ENCODE assay signal across 8 cellular contexts in genomic region chr5:150758534-150759333, GRCh38. TPM values are rescaled to one million over a fixed set of nuclear protein-coding genes. Genes with fewer than 3 reads are reported as not detected.
A peak's percentile ranks its signal among the peaks of the same experiment; 100 is the strongest.
DNase-seq lines count a peak whose midpoint lies in the region; ATAC-seq and TF ChIP-seq lines count a peak whose summit lies in the region.

Gene DCTN4, minus strand, starts transcription at chr5:150759017. Its CDS starts 24 bp downstream, at chr5:150758993.

- H3K9me3 Mint-ChIP-seq in activated CD4-positive, alpha-beta T cell treated with anti-CD3 and anti-CD28 coated beads, Interleukin-2, amount 10 ng/mL, durations not matched to agents 7 days and 5 days = peaks cover 6% of the 10 kb centered on the region

- peak within 1 kb of the TSS; percentile 80 for H3K27ac ChIP-seq in C4-2B

- POLR2A ChIA-PET in activated CD4-positive, alpha-beta T cell treated with anti-CD3 and anti-CD28 coated beads, Interleukin-2, amount 10 ng/mL, durations not matched to agents 7 days and 5 days (lab: Charles Lee) = interaction anchor here (0.5 to 1.1 kb wide), 4 partner anchors 15 to 58 kb away, joined by 3 read pairs; partner anchors contain the start of gene RBM22

- intact Hi-C loops in left colon (cut with DNase I, micrococcal nuclease) = no loop called here

- peak; percentile 99 for DNase-seq in NCI-H69 (lab: John Stamatoyannopoulos, UW)
- DNase-seq in activated CD4-positive, alpha-beta T cell treated with anti-CD3 and anti-CD28 coated beads, Interleukin-2, amount 10 ng/mL, durations not matched to agents 7 days and 5 days = peak; percentile 96
- DNase-seq in cortex of kidney (lab: John Stamatoyannopoulos, UW) = peak; percentile 57
- DNase-seq in left colon = peak; percentile 96
- peak; percentile 94 for DNase-seq in stimulated activated CD4-positive, alpha-beta T cell treated with anti-CD3 and anti-CD28 coated beads, Interleukin-1b, Interleukin-23, amount 100 ng/mL, for 48 hours

- peaks cover 25% of the 10 kb centered on the region for H3K4me1 Mint-ChIP-seq in activated CD4-positive, alpha-beta T cell treated with anti-CD3 and anti-CD28 coated beads, Interleukin-2, amount 10 ng/mL, durations not matched to agents 7 days and 5 days

- ATAC-seq in GM19372 (IDR thresholded peaks at IDR 0.05; ENCODE audit: low read depth, unreplicated experiment) (peak; percentile 93), HG03521 (IDR thresholded peaks at IDR 0.05; ENCODE audit: unreplicated experiment) (peak; percentile 95), left colon (peak; percentile 93)

- H3K36me3 Mint-ChIP-seq in activated CD4-positive, alpha-beta T cell treated with anti-CD3 and anti-CD28 coated beads, Interleukin-2, amount 10 ng/mL, durations not matched to agents 7 days and 5 days (ENCODE audit: low read depth) = peaks cover 28% of the 10 kb centered on the region

- no peak within 1 kb of the TSS for H3K27ac Mint-ChIP-seq in activated CD4-positive, alpha-beta T cell treated with anti-CD3 and anti-CD28 coated beads, Interleukin-2, amount 10 ng/mL, durations not matched to agents 7 days and 5 days

- CTCF ChIA-PET in activated CD4-positive, alpha-beta T cell treated with anti-CD3 and anti-CD28 coated beads, Interleukin-2, amount 10 ng/mL, durations not matched to agents 7 days and 5 days (lab: Charles Lee) = interaction anchor here (0.6 to 1.6 kb wide), 5 partner anchors 9 to 370 kb away, joined by 3 to 4 read pairs (median 3); partner anchors contain the start of gene SMIM3

- no peaks in the 10 kb centered on the region for H3K27me3 Mint-ChIP-seq in activated CD4-positive, alpha-beta T cell treated with anti-CD3 and anti-CD28 coated beads, Interleukin-2, amount 10 ng/mL, durations not matched to agents 7 days and 5 days

- TF ChIP-seq CTCF in C4-2B (conservative IDR thresholded peaks at IDR 0.05) = no peak

- H3K4me3 Mint-ChIP-seq in activated CD4-positive, alpha-beta T cell treated with anti-CD3 and anti-CD28 coated beads, Interleukin-2, amount 10 ng/mL, durations not matched to agents 7 days and 5 days = no peak within 1 kb of the TSS

RNA-seq across cellular contexts. Expression of gene DCTN4, which starts in this region (rescaled TPM):
- total RNA-seq in activated CD4-positive, alpha-beta T cell treated with anti-CD3 and anti-CD28 coated beads, Interleukin-2, amount 10 ng/mL, durations not matched to agents 7 days and 5 days = 10 to 100 TPM; 38.7 to 45.6 TPM
- total RNA-seq in left colon = 10 to 100 TPM; 44.6 to 51.5 TPM

Comparison
In these comparisons a context has a peak if more than half of its experiments do, and no peak if none do; other contexts are left out.
1. Peak in every context shown above with its lines: DNase-seq, ATAC-seq and H3K27ac ChIP-seq.